2 cellular contexts compared by ENCODE assay signal in genomic region chr4:173801876-173802713, GRCh38.
TF ChIP-seq lines count a peak whose summit lies in the region.

No MANE protein-coding gene starts in this region.

TF ChIP-seq in IMR-90, 13 proteins besides CTCF, POLR2A, EP300 and RAD21:
- TF ChIP-seq CEBPB (IDR thresholded peaks at IDR 0.05; ENCODE audit: low read depth, low read length), result no peak
- TF ChIP-seq MAZ (IDR thresholded peaks at IDR 0.05; ENCODE audit: borderline replicate concordance, low read depth, low read length), result no peak
- no peak for TF ChIP-seq NFE2L2 (IDR thresholded peaks at IDR 0.05; ENCODE audit: low read depth, low read length)
- TF ChIP-seq MAFK (IDR thresholded peaks at IDR 0.05; ENCODE audit: low read depth, low read length), result no peak
- no peak for TF ChIP-seq RCOR1 (IDR thresholded peaks at IDR 0.05; ENCODE audit: insufficient replicate concordance, low read length)
- TF ChIP-seq FOS (IDR thresholded peaks at IDR 0.05; ENCODE audit: low read depth, low read length), result no peak
TF ChIP-seq in IMR-90: peak in this region for 0.

TF ChIP-seq in H1, 55 proteins besides CTCF, POLR2A, EP300 and RAD21:
- no peak for TF ChIP-seq BCL11A (IDR thresholded peaks at IDR 0.05; ENCODE audit: low read depth in 2 of 2, low read length in 2 of 2)
- no peak for TF ChIP-seq JUND (IDR thresholded peaks at IDR 0.05; ENCODE audit: low read length)
- TF ChIP-seq MAX (IDR thresholded peaks at IDR 0.05), result no peak
- no peak for TF ChIP-seq KDM1A (IDR thresholded peaks at IDR 0.05; ENCODE audit: borderline replicate concordance, low read length)
- no peak for TF ChIP-seq SIX5 (IDR thresholded peaks at IDR 0.05; ENCODE audit: low read depth, low read length)
